In genomic region chr10:79431891-79432831, GRCh38 we compare ENCODE assay signal across 14 cellular contexts. TPM values are rescaled to one million over a fixed set of nuclear protein-coding genes. Genes with fewer than 3 reads are reported as not detected.
DNase-seq lines count a peak whose midpoint lies in the region; ATAC-seq and TF ChIP-seq lines count a peak whose summit lies in the region.
"Had no signal": no experiment of that assay in that cellular context is flagged by ENCODE, and none has a peak within 500 bp of the region (broad histone marks: within the 10 kb centered on the region; RNA-seq: fewer than 3 reads in every experiment).

No MANE protein-coding gene starts in this region.

- no peak overlapping the region for H3K9ac ChIP-seq in rectal smooth muscle tissue (ENCODE audit: low read length)

- intact Hi-C loops in natural killer cell (cut with micrococcal nuclease) = no loop called here
- intact Hi-C loops in left ventricle myocardium inferior (cut with micrococcal nuclease) = no loop called here

- H3K27me3 ChIP-seq in left ventricle myocardium inferior (ENCODE audit: low read depth) (no peaks in the 10 kb centered on the region), rectal smooth muscle tissue (ENCODE audit: control insufficient read depth, insufficient read depth, low read length) (no peaks in the 10 kb centered on the region)
- H3K27me3 ChIP-seq: right lobe of liver had no signal

- H3K4me3 Mint-ChIP-seq in natural killer cell treated with Interleukin-12 subunit alpha and Interleukin-12 subunit beta and Interleukin-15 and Interleukin-18, amount 100 ng/mL, for 72 hours = no peak overlapping the region
- H3K4me3 Mint-ChIP-seq in natural killer cell = no peak overlapping the region
- H3K4me3 Mint-ChIP-seq: activated CD8-positive, alpha-beta T cell treated with anti-CD3 and anti-CD28 coated beads for 36 hours had no signal

- H3K4me1 Mint-ChIP-seq in natural killer cell treated with Interleukin-12 subunit alpha and Interleukin-12 subunit beta and Interleukin-15 and Interleukin-18, amount 100 ng/mL, for 72 hours (ENCODE audit: low read depth in 2 of 2) = peaks cover 0 to 3% of the 10 kb centered on the region in 2 donors
- H3K4me1 Mint-ChIP-seq in natural killer cell = peaks cover 0 to 11% of the 10 kb centered on the region in 2 donors

- H3K36me3 Mint-ChIP-seq in natural killer cell treated with Interleukin-12 subunit alpha and Interleukin-12 subunit beta and Interleukin-15 and Interleukin-18, amount 100 ng/mL, for 72 hours = no peaks in the 10 kb centered on the region
- no peaks in the 10 kb centered on the region for H3K36me3 Mint-ChIP-seq in natural killer cell

- H3K27ac ChIP-seq in left ventricle myocardium inferior (replicated peaks) = peak overlapping the region; percentile 90
- peak overlapping the region; percentile 88 for H3K27ac ChIP-seq in rectal smooth muscle tissue (ENCODE audit: low read depth, low read length)
- H3K27ac ChIP-seq: right lobe of liver had no signal

- no peaks in the 10 kb centered on the region for H3K9me3 Mint-ChIP-seq in natural killer cell treated with Interleukin-12 subunit alpha and Interleukin-12 subunit beta and Interleukin-15 and Interleukin-18, amount 100 ng/mL, for 72 hours
- no peaks in the 10 kb centered on the region for H3K9me3 Mint-ChIP-seq in natural killer cell
- H3K9me3 Mint-ChIP-seq: activated CD8-positive, alpha-beta T cell treated with anti-CD3 and anti-CD28 coated beads for 36 hours had no signal

- no peak overlapping the region for H3K27ac Mint-ChIP-seq in natural killer cell treated with Interleukin-12 subunit alpha and Interleukin-12 subunit beta and Interleukin-15 and Interleukin-18, amount 100 ng/mL, for 72 hours
- H3K27ac Mint-ChIP-seq in natural killer cell = no peak overlapping the region
- H3K27ac Mint-ChIP-seq: activated CD8-positive, alpha-beta T cell treated with anti-CD3 and anti-CD28 coated beads for 36 hours had no signal

- no peak for TF ChIP-seq CTCF in natural killer cell (IDR thresholded peaks at IDR 0.05)
- TF ChIP-seq CTCF in left ventricle myocardium inferior (IDR thresholded peaks at IDR 0.05; ENCODE audit: borderline replicate concordance) = no peak

- ATAC-seq in natural killer cell treated with Interleukin-12 subunit alpha and Interleukin-12 subunit beta and Interleukin-15 and Interleukin-18, amount 100 ng/mL, for 72 hours = no peak
- ATAC-seq in natural killer cell (no peak), HG03378 (IDR thresholded peaks at IDR 0.05; ENCODE audit: unreplicated experiment) (no peak)
- ATAC-seq: activated CD8-positive, alpha-beta T cell treated with anti-CD3 and anti-CD28 coated beads for 36 hours had no signal

- H3K4me3 ChIP-seq in left ventricle myocardium inferior (no peak overlapping the region), rectal smooth muscle tissue (ENCODE audit: low read length) (no peak overlapping the region)
- H3K4me3 ChIP-seq: right lobe of liver had no signal

- H3K4me1 ChIP-seq in left ventricle myocardium inferior (peaks cover 75% of the 10 kb centered on the region), rectal smooth muscle tissue (ENCODE audit: control insufficient read depth, insufficient read depth, low read length) (peaks cover 62% of the 10 kb centered on the region)

- H3K9me3 ChIP-seq in left ventricle myocardium inferior (replicated peaks) = no peaks in the 10 kb centered on the region
- H3K9me3 ChIP-seq: right lobe of liver had no signal

- H3K36me3 ChIP-seq in left ventricle myocardium inferior = peaks cover 44% of the 10 kb centered on the region
- peaks cover 5% of the 10 kb centered on the region for H3K36me3 ChIP-seq in rectal smooth muscle tissue (ENCODE audit: control insufficient read depth, insufficient read depth, low read length)

- H3K27me3 Mint-ChIP-seq in natural killer cell treated with Interleukin-12 subunit alpha and Interleukin-12 subunit beta and Interleukin-15 and Interleukin-18, amount 100 ng/mL, for 72 hours = no peaks in the 10 kb centered on the region
- H3K27me3 Mint-ChIP-seq in natural killer cell (ENCODE audit: low read depth in 2 of 2) = no peaks in the 10 kb centered on the region
- H3K27me3 Mint-ChIP-seq: activated CD8-positive, alpha-beta T cell treated with anti-CD3 and anti-CD28 coated beads for 36 hours had no signal

- peak; percentile 53 for DNase-seq in natural killer cell treated with Interleukin-12 subunit alpha and Interleukin-12 subunit beta and Interleukin-15 and Interleukin-18, amount 100 ng/mL, for 72 hours (ENCODE audit: low spot score)
- no peak for DNase-seq in natural killer cell
- DNase-seq in left ventricle myocardium inferior = no peak
- DNase-seq in SHP77 (lab: John Stamatoyannopoulos, UW) = no peak
- no peak for DNase-seq in UCSD-AML1 (lab: John Stamatoyannopoulos, UW; ENCODE audit: unreplicated experiment)
- DNase-seq in ecto neural progenitor cell (ENCODE audit: low spot score) = no peak
- DNase-seq: ACHN; activated CD8-positive, alpha-beta T cell treated with anti-CD3 and anti-CD28 coated beads for 36 hours; NCI-H146; NCI-H524; T1000 had no signal

RNA-seq across cellular contexts. Expression of gene ZCCHC24, which starts 13.3 kb away (rescaled TPM):
- 1 to 10 TPM in 1 of 2 donors, under 1 TPM in 1; 0.73 to 1.3 TPM for total RNA-seq in natural killer cell treated with Interleukin-12 subunit alpha and Interleukin-12 subunit beta and Interleukin-15 and Interleukin-18, amount 100 ng/mL, for 72 hours
- 1 to 10 TPM; 2.8 to 4.0 (median 3.6) TPM for total RNA-seq in natural killer cell
- 47.5 TPM for total RNA-seq in left ventricle myocardium inferior
